Comparison of ENCODE assay signal across 1 cellular context in genomic region chr14:67517083-67517482, GRCh38.
TF ChIP-seq lines count a peak whose summit lies in the region.

No MANE protein-coding gene starts in this region.

TF ChIP-seq in K562, 482 proteins besides CTCF, POLR2A, EP300 and RAD21:
- TF ChIP-seq KDM5B (IDR thresholded peaks at IDR 0.05; ENCODE audit: insufficient replicate concordance, low read depth, low read length), result no peak
- TF ChIP-seq RNF2 (IDR thresholded peaks at IDR 0.05), result no peak
- no peak for TF ChIP-seq GTF2A2 (tag; IDR thresholded peaks at IDR 0.05)
- TF ChIP-seq RBM17 (IDR thresholded peaks at IDR 0.05; ENCODE audit: borderline replicate concordance, low read depth, low read length), result no peak
- no peak for TF ChIP-seq ZNF174 (CRISPR knock-in tag; IDR thresholded peaks at IDR 0.05)
- no peak for TF ChIP-seq ZNF253 (CRISPR knock-in tag; conservative IDR thresholded peaks at IDR 0.05)
- no peak for TF ChIP-seq EGR1 (conservative IDR thresholded peaks at IDR 0.05)
- no peak for TF ChIP-seq CEBPB (tag; IDR thresholded peaks at IDR 0.05)
- no peak for TF ChIP-seq SRF (CRISPR knock-in tag; IDR thresholded peaks at IDR 0.05)
- no peak for TF ChIP-seq RBM34 (IDR thresholded peaks at IDR 0.05; ENCODE audit: borderline replicate concordance, insufficient read depth, low read length)
- TF ChIP-seq TCF7 (IDR thresholded peaks at IDR 0.05; ENCODE audit: borderline replicate concordance), result no peak
- TF ChIP-seq ZNF224 (CRISPR knock-in tag; IDR thresholded peaks at IDR 0.05), result no peak
- no peak for TF ChIP-seq TCF7L2 (IDR thresholded peaks at IDR 0.05; ENCODE audit: low read depth, low read length)
- TF ChIP-seq HCFC1 (IDR thresholded peaks at IDR 0.05; ENCODE audit: low read depth, low read length), result no peak
- TF ChIP-seq ZBTB33 (CRISPR knock-in tag; IDR thresholded peaks at IDR 0.05), result no peak
- TF ChIP-seq BRF1 (IDR thresholded peaks at IDR 0.05; ENCODE audit: borderline replicate concordance, extremely low read depth, insufficient read length), result no peak
